Comparison of ENCODE assay signal across 8 cellular contexts in the genomic region with DNA sequence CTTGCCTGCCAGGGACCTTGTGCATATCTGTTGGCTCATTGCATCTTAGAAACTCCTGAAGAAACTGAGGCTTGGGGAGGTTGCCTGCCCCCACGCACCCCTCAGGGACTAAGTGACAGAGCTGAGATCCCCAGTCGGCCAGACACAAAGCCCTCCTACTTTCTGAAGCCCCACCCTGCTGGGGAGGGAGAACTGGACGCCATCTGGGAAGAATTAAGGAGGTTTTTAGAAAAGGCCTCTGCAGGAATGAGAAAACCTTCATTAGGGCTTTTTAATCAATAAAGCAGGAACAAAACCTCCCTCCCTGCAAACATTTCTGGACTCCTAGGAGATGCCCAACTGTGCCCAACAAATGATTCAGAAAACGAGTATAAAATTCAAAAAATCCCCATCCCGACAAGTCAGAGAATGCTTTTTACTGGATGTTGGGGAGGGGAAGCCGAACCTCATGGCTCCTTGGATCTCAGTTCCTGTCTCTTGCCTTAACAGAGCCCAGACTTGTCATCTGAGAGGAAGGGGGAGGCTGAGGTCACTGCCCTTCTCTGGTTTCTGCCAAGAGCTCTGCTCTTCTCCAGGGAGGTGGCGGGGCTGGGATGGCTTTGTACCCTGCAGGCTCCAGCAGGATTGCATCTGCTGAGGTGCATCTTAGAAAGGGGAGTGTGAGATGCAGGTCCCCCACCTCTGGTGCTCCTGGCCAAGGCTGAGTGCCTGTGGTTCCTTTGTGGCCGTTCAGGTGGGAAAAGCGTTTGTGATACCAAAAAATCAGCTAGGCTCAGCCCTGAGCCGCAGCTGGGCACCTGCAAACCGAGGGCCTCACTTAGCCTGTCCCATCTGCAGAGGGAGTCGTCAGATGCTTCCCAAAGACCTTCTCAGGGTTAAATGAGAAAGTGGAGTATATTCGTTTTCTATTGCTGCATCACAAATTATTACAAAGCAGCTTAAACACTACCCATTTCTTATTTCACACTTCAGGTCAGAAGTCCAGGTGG.
DNase-seq lines count a peak whose midpoint lies in the region; ATAC-seq, FAIRE-seq and TF ChIP-seq lines count a peak whose summit lies in the region.

No MANE protein-coding gene starts in this region.

- TF ChIP-seq CTCF in bronchial epithelial cell (IDR thresholded peaks at IDR 0.05; ENCODE audit: insufficient read depth, low read length, severe bottlenecking): no peak
- TF ChIP-seq CTCF in suprapubic skin (IDR thresholded peaks at IDR 0.05): no peak

- TF ChIP-seq EP300 in suprapubic skin (IDR thresholded peaks at IDR 0.05): no peak

- no peaks in the 10 kb centered on the region for H3K36me3 Mint-ChIP-seq in stimulated activated effector memory CD8-positive, alpha-beta T cell treated with anti-CD3 and anti-CD28 coated beads, Interleukin-12 subunit alpha, Interleukin-12 subunit beta, amount 100 ng/mL, for 72 hours
- H3K36me3 Mint-ChIP-seq in activated CD8-positive, alpha-beta memory T cell treated with anti-CD3 and anti-CD28 coated beads, Interleukin-2, amount 10 ng/mL, durations not matched to agents 7 days and 5 days: no peaks in the 10 kb centered on the region

- CTCF ChIA-PET in activated CD8-positive, alpha-beta memory T cell treated with anti-CD3 and anti-CD28 coated beads, Interleukin-2, amount 10 ng/mL, durations not matched to agents 7 days and 5 days (lab: Charles Lee): interaction anchor here (0.6 to 1.0 kb wide), 2 partner anchors 32 to 146 kb away, joined by 3 read pairs; no protein-coding TSS in a partner anchor

- H3K36me3 ChIP-seq in bronchial epithelial cell (ENCODE audit: control insufficient read depth, insufficient read depth, low read length): no peaks in the 10 kb centered on the region
- H3K36me3 ChIP-seq in suprapubic skin: no peaks in the 10 kb centered on the region

- H3K9me3 ChIP-seq in suprapubic skin: no peaks in the 10 kb centered on the region

- peaks cover 5% of the 10 kb centered on the region for H3K4me1 Mint-ChIP-seq in stimulated activated effector memory CD8-positive, alpha-beta T cell treated with anti-CD3 and anti-CD28 coated beads, Interleukin-12 subunit alpha, Interleukin-12 subunit beta, amount 100 ng/mL, for 72 hours
- H3K4me1 Mint-ChIP-seq in activated CD8-positive, alpha-beta memory T cell treated with anti-CD3 and anti-CD28 coated beads, Interleukin-2, amount 10 ng/mL, durations not matched to agents 7 days and 5 days: no peaks in the 10 kb centered on the region

- H3K4me3 Mint-ChIP-seq in stimulated activated effector memory CD8-positive, alpha-beta T cell treated with anti-CD3 and anti-CD28 coated beads, Interleukin-12 subunit alpha, Interleukin-12 subunit beta, amount 100 ng/mL, for 72 hours: no peak overlapping the region
- no peak overlapping the region for H3K4me3 Mint-ChIP-seq in activated CD8-positive, alpha-beta memory T cell treated with anti-CD3 and anti-CD28 coated beads, Interleukin-2, amount 10 ng/mL, durations not matched to agents 7 days and 5 days

- H3K27ac ChIP-seq in suprapubic skin: peak overlapping the region; percentile 93

- H3K4me3 ChIP-seq in Jurkat, Clone E6-1 (ENCODE audit: low read length): no peak overlapping the region
- H3K4me3 ChIP-seq in bronchial epithelial cell (ENCODE audit: low read depth, low read length): no peak overlapping the region
- H3K4me3 ChIP-seq in suprapubic skin: no peak overlapping the region

- H3K27me3 ChIP-seq in bronchial epithelial cell (ENCODE audit: control insufficient read depth, insufficient read depth, low read length): no peaks in the 10 kb centered on the region
- no peaks in the 10 kb centered on the region for H3K27me3 ChIP-seq in suprapubic skin

- peak; percentile 32 for DNase-seq in Jurkat, Clone E6-1 (ENCODE audit: low read depth, low spot score)
- DNase-seq in bronchial epithelial cell (ENCODE audit: low read depth): peak; percentile 93
- peak in 1 of 2 donors; percentile 62 for DNase-seq in left colon
- DNase-seq in suprapubic skin (ENCODE audit: low spot score in 2 of 2): no peak
- DNase-seq in stimulated activated effector memory CD8-positive, alpha-beta T cell treated with anti-CD3 and anti-CD28 coated beads, Interleukin-12 subunit alpha, Interleukin-12 subunit beta, amount 100 ng/mL, for 72 hours (ENCODE audit: low spot score in 2 of 2): no peak
- no peak for DNase-seq in stimulated activated CD4-positive, alpha-beta T cell treated with anti-CD3 and anti-CD28 coated beads, Interleukin-4, amount 100 ng/mL, for 24 hours
- no peak for DNase-seq in activated CD8-positive, alpha-beta memory T cell treated with anti-CD3 and anti-CD28 coated beads, Interleukin-2, amount 10 ng/mL, durations not matched to agents 7 days and 5 days

- intact Hi-C loops in left colon (cut with DNase I, micrococcal nuclease): no loop called here

- FAIRE-seq in bronchial epithelial cell (lab: Jason Lieb, UNC): no peak

- H3K9me3 Mint-ChIP-seq in stimulated activated effector memory CD8-positive, alpha-beta T cell treated with anti-CD3 and anti-CD28 coated beads, Interleukin-12 subunit alpha, Interleukin-12 subunit beta, amount 100 ng/mL, for 72 hours: no peaks in the 10 kb centered on the region
- no peaks in the 10 kb centered on the region for H3K9me3 Mint-ChIP-seq in activated CD8-positive, alpha-beta memory T cell treated with anti-CD3 and anti-CD28 coated beads, Interleukin-2, amount 10 ng/mL, durations not matched to agents 7 days and 5 days (ENCODE audit: low read depth)

- ATAC-seq in left colon: peak; percentile 33
- no peak for ATAC-seq in stimulated activated effector memory CD8-positive, alpha-beta T cell treated with anti-CD3 and anti-CD28 coated beads, Interleukin-12 subunit alpha, Interleukin-12 subunit beta, amount 100 ng/mL, for 72 hours
- no peak for ATAC-seq in activated CD8-positive, alpha-beta memory T cell treated with anti-CD3 and anti-CD28 coated beads, Interleukin-2, amount 10 ng/mL, durations not matched to agents 7 days and 5 days
- ATAC-seq in GM18498 (IDR thresholded peaks at IDR 0.05; ENCODE audit: unreplicated experiment): no peak

- H3K27me3 Mint-ChIP-seq in activated CD8-positive, alpha-beta memory T cell treated with anti-CD3 and anti-CD28 coated beads, Interleukin-2, amount 10 ng/mL, durations not matched to agents 7 days and 5 days: peaks cover 4% of the 10 kb centered on the region

- no peak for TF ChIP-seq POLR2A in suprapubic skin (IDR thresholded peaks at IDR 0.05)

- peaks cover 85% of the 10 kb centered on the region for H3K4me1 ChIP-seq in suprapubic skin

- 22% methylated on average over 11 of the region's 13 CpGs for WGBS in suprapubic skin

- no peak overlapping the region for H3K27ac Mint-ChIP-seq in stimulated activated effector memory CD8-positive, alpha-beta T cell treated with anti-CD3 and anti-CD28 coated beads, Interleukin-12 subunit alpha, Interleukin-12 subunit beta, amount 100 ng/mL, for 72 hours
- H3K27ac Mint-ChIP-seq in activated CD8-positive, alpha-beta memory T cell treated with anti-CD3 and anti-CD28 coated beads, Interleukin-2, amount 10 ng/mL, durations not matched to agents 7 days and 5 days: no peak overlapping the region

Comparison
In these comparisons a context has a peak if more than half of its experiments do, and no peak if none do; other contexts are left out.
1. DNase-seq: peak in Jurkat, Clone E6-1 (single experiment) and bronchial epithelial cell (single experiment); none in suprapubic skin (0 of 2), stimulated activated effector memory CD8-positive, alpha-beta T cell treated with anti-CD3 and anti-CD28 coated beads, Interleukin-12 subunit alpha, Interleukin-12 subunit beta, amount 100 ng/mL, for 72 hours (0 of 2), stimulated activated CD4-positive, alpha-beta T cell treated with anti-CD3 and anti-CD28 coated beads, Interleukin-4, amount 100 ng/mL, for 24 hours (single experiment) and activated CD8-positive, alpha-beta memory T cell treated with anti-CD3 and anti-CD28 coated beads, Interleukin-2, amount 10 ng/mL, durations not matched to agents 7 days and 5 days (single experiment).